ENCODE assay signal across 8 cellular contexts in genomic region chr18:11752116-11752911, GRCh38.
DNase-seq lines count a peak whose midpoint lies in the region; ATAC-seq, FAIRE-seq and TF ChIP-seq lines count a peak whose summit lies in the region.

No MANE protein-coding gene starts in this region.

- no peak for FAIRE-seq in urothelium cell line (lab: Jason Lieb, UNC)

- no peaks in the 10 kb centered on the region for H3K36me3 ChIP-seq in rectal smooth muscle tissue (ENCODE audit: control insufficient read depth, insufficient read depth, low read length)

- DNase-seq in SK-MEL-5 (ENCODE audit: low read depth, low spot score) (peak; percentile 62), fibroblast of the aortic adventitia (ENCODE audit: low read depth) (peak; percentile 16), NCI-H2196 (lab: John Stamatoyannopoulos, UW; ENCODE audit: unreplicated experiment) (no peak), GM10248 (ENCODE audit: extremely low spot score) (no peak), urothelium cell line (ENCODE audit: low spot score) (no peak), NCI-H1436 treated with DMSO at 0.1 percent for 48 hours (lab: John Stamatoyannopoulos, UW) (no peak)

- POLR2A ChIA-PET in GM10248 (lab: Yijun Ruan, JAX) = no interaction called here

- peak; percentile 52 for ATAC-seq in GM21723 (IDR thresholded peaks at IDR 0.05; ENCODE audit: unreplicated experiment)

- CTCF ChIA-PET in GM10248 (lab: Yijun Ruan, JAX) = interaction anchor here (1.1 to 1.2 kb wide), 2 partner anchors 12 kb away, joined by 3 read pairs; no protein-coding TSS in a partner anchor

- in situ Hi-C loops in SK-MEL-5 (cut with HindIII; ENCODE audit: low pct_unique_long_range_greater_than_20kb, low sequenced_read_pairs) = no loop called here

- H3K4me3 ChIP-seq in fibroblast of the aortic adventitia (ENCODE audit: low read depth, low read length) (peak overlapping the region; percentile 31), rectal smooth muscle tissue (ENCODE audit: low read length) (peak overlapping the region; percentile 41)

- H3K27ac ChIP-seq in rectal smooth muscle tissue (ENCODE audit: low read depth, low read length) = no peak overlapping the region

- TF ChIP-seq CTCF in fibroblast of the aortic adventitia (IDR thresholded peaks at IDR 0.05; ENCODE audit: insufficient read depth, low read length) = no peak
- no peak for TF ChIP-seq CTCF in GM10248 (IDR thresholded peaks at IDR 0.05; ENCODE audit: control extremely low read depth, extremely low read depth, low read depth, missing control alignments)

- no peaks in the 10 kb centered on the region for H3K4me1 ChIP-seq in rectal smooth muscle tissue (ENCODE audit: control insufficient read depth, insufficient read depth, low read length)

- peaks cover 6% of the 10 kb centered on the region for H3K27me3 ChIP-seq in rectal smooth muscle tissue (ENCODE audit: control insufficient read depth, insufficient read depth, low read length)

- H3K9ac ChIP-seq in rectal smooth muscle tissue (ENCODE audit: low read length) = no peak overlapping the region

Comparison
In these comparisons a context has a peak if more than half of its experiments do, and no peak if none do; other contexts are left out.
1. DNase-seq: peak in SK-MEL-5 (single experiment) and fibroblast of the aortic adventitia (single experiment); none in NCI-H2196 (single experiment), GM10248 (single experiment), urothelium cell line (single experiment) and NCI-H1436 treated with DMSO at 0.1 percent for 48 hours (single experiment).